ENCODE assay signal across 15 cellular contexts in genomic region chr1:17507916-17508315, GRCh38. TPM values are rescaled to one million over a fixed set of nuclear protein-coding genes. Genes with fewer than 3 reads are reported as not detected.
DNase-seq lines count a peak whose midpoint lies in the region; ATAC-seq, FAIRE-seq and TF ChIP-seq lines count a peak whose summit lies in the region.
"Had no signal": no experiment of that assay in that cellular context is flagged by ENCODE, and none has a peak within 500 bp of the region (broad histone marks: within the 10 kb centered on the region; RNA-seq: fewer than 3 reads in every experiment).

No MANE protein-coding gene starts in this region.

- no peak overlapping the region for H3K9ac ChIP-seq in HCT116 (ENCODE audit: low read length)

- no peaks in the 10 kb centered on the region for H3K27me3 ChIP-seq in A673 (replicated peaks; ENCODE audit: insufficient read depth, low read depth, low read length, poor library complexity)
- no peaks in the 10 kb centered on the region for H3K27me3 ChIP-seq in HCT116 (ENCODE audit: insufficient read depth, low read length)
- H3K27me3 ChIP-seq in bronchial epithelial cell (ENCODE audit: control insufficient read depth, insufficient read depth, low read length): no peaks in the 10 kb centered on the region
- H3K27me3 ChIP-seq in uterus: no peaks in the 10 kb centered on the region
- H3K27me3 ChIP-seq in psoas muscle (ENCODE audit: insufficient read depth in 3 of 3, low read length in 2 of 3): no peaks in the 10 kb centered on the region
- H3K27me3 ChIP-seq: ovary had no signal

- no peak overlapping the region for H2AFZ ChIP-seq in HCT116 (ENCODE audit: low read depth, low read length, poor library complexity, severe bottlenecking)

- TF ChIP-seq POLR2A in HCT116 (IDR thresholded peaks at IDR 0.05; ENCODE audit: borderline replicate concordance, extremely low read depth, insufficient read depth, insufficient read length): no peak
- no peak for TF ChIP-seq POLR2A in uterus (IDR thresholded peaks at IDR 0.05)

- peak; percentile 27; the same call in 1 of the 2 replicates for TF ChIP-seq RAD21 in HCT116 (IDR thresholded peaks at IDR 0.05; ENCODE audit: low read depth)

- H3K4me3 ChIP-seq in A673 (ENCODE audit: low read depth, low read length, poor library complexity, severe bottlenecking): no peak overlapping the region
- H3K4me3 ChIP-seq in HCT116 (replicated peaks in 1 of 2; ENCODE audit: low read depth in 1 of 2, low read length in 2 of 2): no peak overlapping the region
- H3K4me3 ChIP-seq in bronchial epithelial cell (ENCODE audit: low read depth, low read length): no peak overlapping the region
- no peak overlapping the region for H3K4me3 ChIP-seq in uterus
- H3K4me3 ChIP-seq in psoas muscle: no peak overlapping the region
- H3K4me3 ChIP-seq: ovary had no signal

- CTCF ChIA-PET in A673 (lab: Charles Lee) (interaction anchor here (0.6 kb wide), 1 partner anchor 31 kb away, joined by 7 read pairs; no protein-coding TSS in a partner anchor), HCT116 (lab: Charles Lee) (interaction anchor here (0.7 to 1.8 kb wide), 5 partner anchors 13 to 99 kb away, joined by 3 to 9 read pairs (median 4); no protein-coding TSS in a partner anchor)

- H3K4me2 ChIP-seq in HCT116 (ENCODE audit: low read length): no peak overlapping the region

- RAD21 ChIA-PET in HCT116 (lab: Charles Lee; ENCODE audit: low non-redundant PET in 1 of 2, low total read pairs in 2 of 2, uncharacterized antibody in 2 of 2, unreplicated experiment in 2 of 2): interaction anchor here in 1 of 2 experiments (0.6 to 1.3 kb wide), 2 partner anchors 62 to 99 kb away, joined by 3 to 8 read pairs; no protein-coding TSS in a partner anchor

- no peaks in the 10 kb centered on the region for H3K36me3 ChIP-seq in A673 (ENCODE audit: insufficient read depth, low read length, poor library complexity, severe bottlenecking)
- H3K36me3 ChIP-seq in HCT116 (ENCODE audit: control insufficient read depth in 1 of 2, insufficient read depth in 2 of 2, low read length in 2 of 2): no peaks in the 10 kb centered on the region
- no peaks in the 10 kb centered on the region for H3K36me3 ChIP-seq in bronchial epithelial cell (ENCODE audit: control insufficient read depth, insufficient read depth, low read length)
- H3K36me3 ChIP-seq in uterus: no peaks in the 10 kb centered on the region
- H3K36me3 ChIP-seq in psoas muscle (ENCODE audit: insufficient read depth in 1 of 2, low read depth in 1 of 2): no peaks in the 10 kb centered on the region
- H3K36me3 ChIP-seq: ovary had no signal

- POLR2A ChIA-PET in A673 (lab: Charles Lee; ENCODE audit: low non-redundant PET) (no interaction called here), HCT116 (lab: Charles Lee) (no interaction called here)

- no peak for FAIRE-seq in bronchial epithelial cell (lab: Jason Lieb, UNC)
- FAIRE-seq: endometrium had no signal

- intact Hi-C loops in A673 (cut with micrococcal nuclease; ENCODE audit: unreplicated experiment) (no loop called here), HCT116 (cut with micrococcal nuclease) (no loop called here), uterus (cut with DNase I; ENCODE audit: low total_unique reads) (no loop called here), psoas muscle (cut with DNase I) (no loop called here)

- ATAC-seq in HCT116 (peak; percentile 94), left lobe of liver (peak; percentile 63), psoas muscle (no peak)
- ATAC-seq: activated CD8-positive, alpha-beta T cell treated with anti-CD3 and anti-CD28 coated beads for 36 hours had no signal

- DNase-seq in A673 (ENCODE audit: low spot score) (peak; percentile 18), HCT116 (ENCODE audit: low read depth, low spot score) (no peak), bronchial epithelial cell (ENCODE audit: low read depth) (no peak), left lobe of liver (ENCODE audit: low spot score) (no peak), uterus (no peak), NCI-H345 (lab: John Stamatoyannopoulos, UW) (no peak), psoas muscle (no peak), dedifferentiated amniotic fluid mesenchymal stem cell (ENCODE audit: extremely low spot score) (no peak)
- DNase-seq: activated CD8-positive, alpha-beta T cell treated with anti-CD3 and anti-CD28 coated beads for 36 hours; activated gamma-delta T cell treated with Interleukin-2 at 50 U/mL for 16 hours; mesenchymal stem cell; NCI-H1105 treated with DMSO at 0.1 percent for 48 hours; NCI-H510A; ovary had no signal

- WGBS in psoas muscle, 3 donors: 73 to 85% (median 83%) methylated on average over 6 of the region's 6 CpGs

- no peaks in the 10 kb centered on the region for H3K9me2 ChIP-seq in HCT116 (ENCODE audit: insufficient read depth)

- BruUV-seq in A673 (replicated peaks; lab: Mats Ljungman, UMichigan): no TSS peak
- BruUV-seq in HCT116 (replicated peaks; lab: Mats Ljungman, UMichigan): no TSS peak

- TF ChIP-seq CTCF in A673 (conservative IDR thresholded peaks at IDR 0.05; ENCODE audit: low read depth, low read length) (0 out of 2 replicates have a peak, but pooled peaks have one; percentile 17), HCT116 (IDR thresholded peaks at IDR 0.05 in 2 of 3, conservative IDR thresholded peaks at IDR 0.05 in 1 of 3; ENCODE audit: borderline replicate concordance in 1 of 3, insufficient read depth in 1 of 3, low read depth in 2 of 3, low read length in 2 of 3) (peak in 2 of 3 experiments; percentile 54 to 57; a peak in 4 of 6 replicates), bronchial epithelial cell (IDR thresholded peaks at IDR 0.05; ENCODE audit: insufficient read depth, low read length, severe bottlenecking) (peak; percentile 21), uterus (IDR thresholded peaks at IDR 0.05) (no peak), psoas muscle (IDR thresholded peaks at IDR 0.05) (no peak)

- H4K20me1 ChIP-seq in HCT116 (ENCODE audit: insufficient read depth): no peaks in the 10 kb centered on the region

- H3K9me3 ChIP-seq in A673 (ENCODE audit: low read depth, low read length, poor library complexity, severe bottlenecking): no peaks in the 10 kb centered on the region
- no peaks in the 10 kb centered on the region for H3K9me3 ChIP-seq in HCT116 (ENCODE audit: control insufficient read depth in 1 of 2, insufficient read depth in 1 of 2, low read depth in 1 of 2, low read length in 2 of 2)
- H3K9me3 ChIP-seq in uterus: no peaks in the 10 kb centered on the region
- H3K9me3 ChIP-seq in psoas muscle: no peaks in the 10 kb centered on the region
- H3K9me3 ChIP-seq: ovary had no signal

- no peaks in the 10 kb centered on the region for H3K4me1 ChIP-seq in A673 (ENCODE audit: insufficient read depth, low read length, poor library complexity, severe bottlenecking)
- H3K4me1 ChIP-seq in HCT116 (ENCODE audit: control insufficient read depth in 1 of 2, insufficient read depth in 2 of 2, low read length in 2 of 2): peaks cover 0 to 2% of the 10 kb centered on the region in 2 experiments; a peak in 1 of 4 replicates
- H3K4me1 ChIP-seq in uterus: no peaks in the 10 kb centered on the region
- H3K4me1 ChIP-seq in psoas muscle: peaks cover 2% of the 10 kb centered on the region

- no peak overlapping the region for H3K27ac ChIP-seq in A673 (ENCODE audit: low read depth, low read length, poor library complexity, severe bottlenecking)
- no peak overlapping the region for H3K27ac ChIP-seq in HCT116 (ENCODE audit: low read depth, low read length)
- no peak overlapping the region for H3K27ac ChIP-seq in uterus
- no peak overlapping the region for H3K27ac ChIP-seq in psoas muscle
- H3K27ac ChIP-seq: ovary had no signal

- no peaks in the 10 kb centered on the region for H3K79me2 ChIP-seq in HCT116 (ENCODE audit: insufficient read depth, low read length)

TF ChIP-seq in HCT116, 20 proteins besides CTCF, POLR2A, EP300 and RAD21:
- TF ChIP-seq ZNF274 (IDR thresholded peaks at IDR 0.05; ENCODE audit: low read depth, low read length) (no peak), MAX (IDR thresholded peaks at IDR 0.05) (no peak), REST (IDR thresholded peaks at IDR 0.05; ENCODE audit: low read depth) (no peak), POLR2AphosphoS5 (IDR thresholded peaks at IDR 0.05; ENCODE audit: low read depth, low read length) (no peak), YY1 (IDR thresholded peaks at IDR 0.05; ENCODE audit: extremely low read depth, insufficient replicate concordance, low read depth, low read length) (no peak), JUND (IDR thresholded peaks at IDR 0.05) (no peak), SP1 (IDR thresholded peaks at IDR 0.05; ENCODE audit: low read depth) (no peak)

RNA-seq across cellular contexts. Expression of gene ARHGEF10L, which starts 31.6 kb away (rescaled TPM):
- total RNA-seq in A673 (2021) (3.3 and 5.1 TPM in 2 replicates), HCT116 (2021; ENCODE audit: unreplicated experiment) (14.7 TPM), bronchial epithelial cell (6.3 and 14.8 TPM in 2 replicates), left lobe of liver (126 TPM), uterus (10 to 100 TPM in 3 of 4 donors, 1 to 10 TPM in 1; 5.6 to 61.9 (median 19.1) TPM), psoas muscle (100 to 1,000 TPM in 1 of 4 donors, 10 to 100 TPM in 3; 25.6 to 108 (median 43.3) TPM)
- polyA plus RNA-seq in HCT116 (2012): 16.1 and 20.4 TPM in 2 replicates
- 10 to 100 TPM; 18.8 to 52.5 (median 36.1) TPM for polyA plus RNA-seq in psoas muscle
- total RNA-seq: activated CD8-positive, alpha-beta T cell treated with anti-CD3 and anti-CD28 coated beads for 36 hours had no signal

Comparison
In these comparisons a context has a peak if more than half of its experiments do, and no peak if none do; other contexts are left out.
1. CTCF ChIP-seq: peak in A673 (single experiment), HCT116 (2 of 3) and bronchial epithelial cell (single experiment); none in uterus (0 of 4) and psoas muscle (single experiment).
2. ATAC-seq: peak in HCT116 (single experiment) and left lobe of liver (single experiment); none in psoas muscle (0 of 4).